ENCODE assay signal across 2 cellular contexts in the genomic region with DNA sequence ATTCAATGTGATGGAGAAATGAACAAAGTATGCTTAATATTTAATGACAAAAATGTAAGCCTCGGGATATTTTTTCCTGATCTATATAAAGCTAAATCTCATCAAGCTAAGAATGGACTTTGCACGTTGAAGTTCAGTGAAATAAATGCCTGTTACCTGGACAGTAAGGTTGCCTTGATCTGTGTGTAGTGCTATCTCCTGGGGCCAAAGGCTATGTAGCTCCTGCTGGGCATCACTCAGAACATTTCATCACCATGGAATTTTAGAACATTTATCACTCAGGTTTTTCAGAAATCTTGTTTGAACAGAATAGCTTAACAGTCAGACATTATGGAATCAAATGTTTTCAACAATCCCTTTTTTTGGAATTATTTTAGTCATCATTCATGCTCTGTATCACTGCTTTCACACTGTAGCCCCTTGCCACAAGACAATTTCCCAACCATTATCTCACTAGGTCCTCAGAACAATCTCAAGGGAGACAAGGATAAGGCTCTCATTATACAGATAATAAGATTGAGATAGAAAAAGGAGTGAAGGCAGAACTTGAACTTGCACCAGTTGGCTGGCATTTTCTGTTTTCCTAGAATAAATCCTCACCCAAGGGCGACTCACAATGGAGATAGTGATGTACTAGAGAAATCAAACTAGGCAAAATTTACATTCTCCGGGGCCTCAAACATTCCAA.
TF ChIP-seq lines count a peak whose summit lies in the region.

No MANE protein-coding gene starts in this region.

TF ChIP-seq in liver, 16 proteins besides CTCF, POLR2A, EP300 and RAD21:
- TF ChIP-seq FOXA2 (IDR thresholded peaks at IDR 0.05) (peak; percentile 38), TAF1 (conservative IDR thresholded peaks at IDR 0.05) (no peak), JUND (IDR thresholded peaks at IDR 0.05) (peak; percentile 80 to 83), EGR1 (IDR thresholded peaks at IDR 0.05; ENCODE audit: low read depth in 2 of 2) (no peak), HNF4G (IDR thresholded peaks at IDR 0.05) (peak; percentile 94), RXRA (IDR thresholded peaks at IDR 0.05) (peak; percentile 90 to 91), GABPA (IDR thresholded peaks at IDR 0.05 in 1 of 2, conservative IDR thresholded peaks at IDR 0.05 in 1 of 2) (no peak), YY1 (IDR thresholded peaks at IDR 0.05) (peak; percentile 68), HNF4A (conservative IDR thresholded peaks at IDR 0.05) (peak; percentile 98), SP1 (IDR thresholded peaks at IDR 0.05) (peak; percentile 94), NR2F2 (IDR thresholded peaks at IDR 0.05) (peak; percentile 60), FOXA1 (IDR thresholded peaks at IDR 0.05) (peak; percentile 18)
- TF ChIP-seq, protein P1, sequence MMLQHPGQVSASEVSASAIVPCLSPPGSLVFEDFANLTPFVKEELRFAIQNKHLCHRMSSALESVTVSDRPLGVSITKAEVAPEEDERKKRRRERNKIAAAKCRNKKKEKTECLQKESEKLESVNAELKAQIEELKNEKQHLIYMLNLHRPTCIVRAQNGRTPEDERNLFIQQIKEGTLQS (IDR thresholded peaks at IDR 0.05): peak; percentile 88
- TF ChIP-seq, protein P2, sequence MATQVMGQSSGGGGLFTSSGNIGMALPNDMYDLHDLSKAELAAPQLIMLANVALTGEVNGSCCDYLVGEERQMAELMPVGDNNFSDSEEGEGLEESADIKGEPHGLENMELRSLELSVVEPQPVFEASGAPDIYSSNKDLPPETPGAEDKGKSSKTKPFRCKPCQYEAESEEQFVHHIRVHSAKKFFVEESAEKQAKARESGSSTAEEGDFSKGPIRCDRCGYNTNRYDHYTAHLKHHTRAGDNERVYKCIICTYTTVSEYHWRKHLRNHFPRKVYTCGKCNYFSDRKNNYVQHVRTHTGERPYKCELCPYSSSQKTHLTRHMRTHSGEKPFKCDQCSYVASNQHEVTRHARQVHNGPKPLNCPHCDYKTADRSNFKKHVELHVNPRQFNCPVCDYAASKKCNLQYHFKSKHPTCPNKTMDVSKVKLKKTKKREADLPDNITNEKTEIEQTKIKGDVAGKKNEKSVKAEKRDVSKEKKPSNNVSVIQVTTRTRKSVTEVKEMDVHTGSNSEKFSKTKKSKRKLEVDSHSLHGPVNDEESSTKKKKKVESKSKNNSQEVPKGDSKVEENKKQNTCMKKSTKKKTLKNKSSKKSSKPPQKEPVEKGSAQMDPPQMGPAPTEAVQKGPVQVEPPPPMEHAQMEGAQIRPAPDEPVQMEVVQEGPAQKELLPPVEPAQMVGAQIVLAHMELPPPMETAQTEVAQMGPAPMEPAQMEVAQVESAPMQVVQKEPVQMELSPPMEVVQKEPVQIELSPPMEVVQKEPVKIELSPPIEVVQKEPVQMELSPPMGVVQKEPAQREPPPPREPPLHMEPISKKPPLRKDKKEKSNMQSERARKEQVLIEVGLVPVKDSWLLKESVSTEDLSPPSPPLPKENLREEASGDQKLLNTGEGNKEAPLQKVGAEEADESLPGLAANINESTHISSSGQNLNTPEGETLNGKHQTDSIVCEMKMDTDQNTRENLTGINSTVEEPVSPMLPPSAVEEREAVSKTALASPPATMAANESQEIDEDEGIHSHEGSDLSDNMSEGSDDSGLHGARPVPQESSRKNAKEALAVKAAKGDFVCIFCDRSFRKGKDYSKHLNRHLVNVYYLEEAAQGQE (IDR thresholded peaks at IDR 0.05): peak; percentile 57
- TF ChIP-seq, protein P3, sequence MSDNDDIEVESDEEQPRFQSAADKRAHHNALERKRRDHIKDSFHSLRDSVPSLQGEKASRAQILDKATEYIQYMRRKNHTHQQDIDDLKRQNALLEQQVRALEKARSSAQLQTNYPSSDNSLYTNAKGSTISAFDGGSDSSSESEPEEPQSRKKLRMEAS (IDR thresholded peaks at IDR 0.05): peak; percentile 75
- TF ChIP-seq, protein P4, sequence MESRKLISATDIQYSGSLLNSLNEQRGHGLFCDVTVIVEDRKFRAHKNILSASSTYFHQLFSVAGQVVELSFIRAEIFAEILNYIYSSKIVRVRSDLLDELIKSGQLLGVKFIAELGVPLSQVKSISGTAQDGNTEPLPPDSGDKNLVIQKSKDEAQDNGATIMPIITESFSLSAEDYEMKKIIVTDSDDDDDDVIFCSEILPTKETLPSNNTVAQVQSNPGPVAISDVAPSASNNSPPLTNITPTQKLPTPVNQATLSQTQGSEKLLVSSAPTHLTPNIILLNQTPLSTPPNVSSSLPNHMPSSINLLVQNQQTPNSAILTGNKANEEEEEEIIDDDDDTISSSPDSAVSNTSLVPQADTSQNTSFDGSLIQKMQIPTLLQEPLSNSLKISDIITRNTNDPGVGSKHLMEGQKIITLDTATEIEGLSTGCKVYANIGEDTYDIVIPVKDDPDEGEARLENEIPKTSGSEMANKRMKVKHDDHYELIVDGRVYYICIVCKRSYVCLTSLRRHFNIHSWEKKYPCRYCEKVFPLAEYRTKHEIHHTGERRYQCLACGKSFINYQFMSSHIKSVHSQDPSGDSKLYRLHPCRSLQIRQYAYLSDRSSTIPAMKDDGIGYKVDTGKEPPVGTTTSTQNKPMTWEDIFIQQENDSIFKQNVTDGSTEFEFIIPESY (IDR thresholded peaks at IDR 0.05): peak; percentile 58
TF ChIP-seq in liver: peak in this region for 13.

TF ChIP-seq in HepG2, 621 proteins besides CTCF, POLR2A, EP300 and RAD21:
- TF ChIP-seq, protein P1 (CRISPR knock-in tag; IDR thresholded peaks at IDR 0.05): no peak
- TF ChIP-seq, protein P5, sequence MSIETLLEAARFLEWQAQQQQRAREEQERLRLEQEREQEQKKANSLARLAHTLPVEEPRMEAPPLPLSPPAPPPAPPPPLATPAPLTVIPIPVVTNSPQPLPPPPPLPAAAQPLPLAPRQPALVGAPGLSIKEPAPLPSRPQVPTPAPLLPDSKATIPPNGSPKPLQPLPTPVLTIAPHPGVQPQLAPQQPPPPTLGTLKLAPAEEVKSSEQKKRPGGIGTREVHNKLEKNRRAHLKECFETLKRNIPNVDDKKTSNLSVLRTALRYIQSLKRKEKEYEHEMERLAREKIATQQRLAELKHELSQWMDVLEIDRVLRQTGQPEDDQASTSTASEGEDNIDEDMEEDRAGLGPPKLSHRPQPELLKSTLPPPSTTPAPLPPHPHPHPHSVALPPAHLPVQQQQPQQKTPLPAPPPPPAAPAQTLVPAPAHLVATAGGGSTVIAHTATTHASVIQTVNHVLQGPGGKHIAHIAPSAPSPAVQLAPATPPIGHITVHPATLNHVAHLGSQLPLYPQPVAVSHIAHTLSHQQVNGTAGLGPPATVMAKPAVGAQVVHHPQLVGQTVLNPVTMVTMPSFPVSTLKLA (IDR thresholded peaks at IDR 0.05): no peak
- no peak for TF ChIP-seq FOXK1 (CRISPR knock-in tag; IDR thresholded peaks at IDR 0.05; ENCODE audit: borderline replicate concordance, low read depth)
- TF ChIP-seq, protein P6, sequence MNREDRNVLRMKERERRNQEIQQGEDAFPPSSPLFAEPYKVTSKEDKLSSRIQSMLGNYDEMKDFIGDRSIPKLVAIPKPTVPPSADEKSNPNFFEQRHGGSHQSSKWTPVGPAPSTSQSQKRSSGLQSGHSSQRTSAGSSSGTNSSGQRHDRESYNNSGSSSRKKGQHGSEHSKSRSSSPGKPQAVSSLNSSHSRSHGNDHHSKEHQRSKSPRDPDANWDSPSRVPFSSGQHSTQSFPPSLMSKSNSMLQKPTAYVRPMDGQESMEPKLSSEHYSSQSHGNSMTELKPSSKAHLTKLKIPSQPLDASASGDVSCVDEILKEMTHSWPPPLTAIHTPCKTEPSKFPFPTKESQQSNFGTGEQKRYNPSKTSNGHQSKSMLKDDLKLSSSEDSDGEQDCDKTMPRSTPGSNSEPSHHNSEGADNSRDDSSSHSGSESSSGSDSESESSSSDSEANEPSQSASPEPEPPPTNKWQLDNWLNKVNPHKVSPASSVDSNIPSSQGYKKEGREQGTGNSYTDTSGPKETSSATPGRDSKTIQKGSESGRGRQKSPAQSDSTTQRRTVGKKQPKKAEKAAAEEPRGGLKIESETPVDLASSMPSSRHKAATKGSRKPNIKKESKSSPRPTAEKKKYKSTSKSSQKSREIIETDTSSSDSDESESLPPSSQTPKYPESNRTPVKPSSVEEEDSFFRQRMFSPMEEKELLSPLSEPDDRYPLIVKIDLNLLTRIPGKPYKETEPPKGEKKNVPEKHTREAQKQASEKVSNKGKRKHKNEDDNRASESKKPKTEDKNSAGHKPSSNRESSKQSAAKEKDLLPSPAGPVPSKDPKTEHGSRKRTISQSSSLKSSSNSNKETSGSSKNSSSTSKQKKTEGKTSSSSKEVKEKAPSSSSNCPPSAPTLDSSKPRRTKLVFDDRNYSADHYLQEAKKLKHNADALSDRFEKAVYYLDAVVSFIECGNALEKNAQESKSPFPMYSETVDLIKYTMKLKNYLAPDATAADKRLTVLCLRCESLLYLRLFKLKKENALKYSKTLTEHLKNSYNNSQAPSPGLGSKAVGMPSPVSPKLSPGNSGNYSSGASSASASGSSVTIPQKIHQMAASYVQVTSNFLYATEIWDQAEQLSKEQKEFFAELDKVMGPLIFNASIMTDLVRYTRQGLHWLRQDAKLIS (CRISPR knock-in tag; IDR thresholded peaks at IDR 0.05): no peak
- no peak for TF ChIP-seq FLYWCH1 (CRISPR knock-in tag; IDR thresholded peaks at IDR 0.05)
- no peak for TF ChIP-seq ZNF891 (CRISPR knock-in tag; IDR thresholded peaks at IDR 0.05)
- TF ChIP-seq ZNF251 (CRISPR knock-in tag; IDR thresholded peaks at IDR 0.05): no peak
- TF ChIP-seq GZF1 (CRISPR knock-in tag; IDR thresholded peaks at IDR 0.05): no peak
- TF ChIP-seq HOXD1 (CRISPR knock-in tag; IDR thresholded peaks at IDR 0.05): no peak
- TF ChIP-seq MLLT10 (CRISPR knock-in tag; IDR thresholded peaks at IDR 0.05): no peak
- TF ChIP-seq, protein P7, sequence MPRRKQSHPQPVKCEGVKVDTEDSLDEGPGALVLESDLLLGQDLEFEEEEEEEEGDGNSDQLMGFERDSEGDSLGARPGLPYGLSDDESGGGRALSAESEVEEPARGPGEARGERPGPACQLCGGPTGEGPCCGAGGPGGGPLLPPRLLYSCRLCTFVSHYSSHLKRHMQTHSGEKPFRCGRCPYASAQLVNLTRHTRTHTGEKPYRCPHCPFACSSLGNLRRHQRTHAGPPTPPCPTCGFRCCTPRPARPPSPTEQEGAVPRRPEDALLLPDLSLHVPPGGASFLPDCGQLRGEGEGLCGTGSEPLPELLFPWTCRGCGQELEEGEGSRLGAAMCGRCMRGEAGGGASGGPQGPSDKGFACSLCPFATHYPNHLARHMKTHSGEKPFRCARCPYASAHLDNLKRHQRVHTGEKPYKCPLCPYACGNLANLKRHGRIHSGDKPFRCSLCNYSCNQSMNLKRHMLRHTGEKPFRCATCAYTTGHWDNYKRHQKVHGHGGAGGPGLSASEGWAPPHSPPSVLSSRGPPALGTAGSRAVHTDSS (CRISPR knock-in tag; conservative IDR thresholded peaks at IDR 0.05): no peak
- no peak for TF ChIP-seq ZSCAN29 (CRISPR knock-in tag; conservative IDR thresholded peaks at IDR 0.05)
- no peak for TF ChIP-seq TARDBP (CRISPR knock-in tag; IDR thresholded peaks at IDR 0.05)
- no peak for TF ChIP-seq KAT2B (IDR thresholded peaks at IDR 0.05; ENCODE audit: borderline replicate concordance, low read depth, low read length)
- no peak for TF ChIP-seq ARNT (IDR thresholded peaks at IDR 0.05)
- TF ChIP-seq, protein P8, sequence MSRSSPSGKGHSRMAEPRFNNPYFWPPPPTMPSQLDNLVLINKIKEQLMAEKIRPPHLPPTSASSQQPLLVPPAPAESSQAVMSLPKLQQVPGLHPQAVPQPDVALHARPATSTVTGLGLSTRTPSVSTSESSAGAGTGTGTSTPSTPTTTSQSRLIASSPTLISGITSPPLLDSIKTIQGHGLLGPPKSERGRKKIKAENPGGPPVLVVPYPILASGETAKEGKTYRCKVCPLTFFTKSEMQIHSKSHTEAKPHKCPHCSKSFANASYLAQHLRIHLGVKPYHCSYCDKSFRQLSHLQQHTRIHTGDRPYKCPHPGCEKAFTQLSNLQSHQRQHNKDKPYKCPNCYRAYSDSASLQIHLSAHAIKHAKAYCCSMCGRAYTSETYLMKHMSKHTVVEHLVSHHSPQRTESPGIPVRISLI (CRISPR knock-in tag; IDR thresholded peaks at IDR 0.05; ENCODE audit: borderline replicate concordance): no peak
- TF ChIP-seq SP4 (CRISPR knock-in tag; IDR thresholded peaks at IDR 0.05): no peak
- TF ChIP-seq, protein P9, sequence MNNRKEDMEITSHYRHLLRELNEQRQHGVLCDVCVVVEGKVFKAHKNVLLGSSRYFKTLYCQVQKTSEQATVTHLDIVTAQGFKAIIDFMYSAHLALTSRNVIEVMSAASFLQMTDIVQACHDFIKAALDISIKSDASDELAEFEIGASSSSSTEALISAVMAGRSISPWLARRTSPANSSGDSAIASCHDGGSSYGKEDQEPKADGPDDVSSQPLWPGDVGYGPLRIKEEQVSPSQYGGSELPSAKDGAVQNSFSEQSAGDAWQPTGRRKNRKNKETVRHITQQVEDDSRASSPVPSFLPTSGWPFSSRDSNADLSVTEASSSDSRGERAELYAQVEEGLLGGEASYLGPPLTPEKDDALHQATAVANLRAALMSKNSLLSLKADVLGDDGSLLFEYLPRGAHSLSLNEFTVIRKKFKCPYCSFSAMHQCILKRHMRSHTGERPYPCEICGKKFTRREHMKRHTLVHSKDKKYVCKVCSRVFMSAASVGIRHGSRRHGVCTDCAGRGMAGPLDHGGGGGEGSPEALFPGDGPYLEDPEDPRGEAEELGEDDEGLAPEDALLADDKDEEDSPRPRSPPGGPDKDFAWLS (CRISPR knock-in tag; IDR thresholded peaks at IDR 0.05; ENCODE audit: borderline replicate concordance): no peak
